In the genomic region with DNA sequence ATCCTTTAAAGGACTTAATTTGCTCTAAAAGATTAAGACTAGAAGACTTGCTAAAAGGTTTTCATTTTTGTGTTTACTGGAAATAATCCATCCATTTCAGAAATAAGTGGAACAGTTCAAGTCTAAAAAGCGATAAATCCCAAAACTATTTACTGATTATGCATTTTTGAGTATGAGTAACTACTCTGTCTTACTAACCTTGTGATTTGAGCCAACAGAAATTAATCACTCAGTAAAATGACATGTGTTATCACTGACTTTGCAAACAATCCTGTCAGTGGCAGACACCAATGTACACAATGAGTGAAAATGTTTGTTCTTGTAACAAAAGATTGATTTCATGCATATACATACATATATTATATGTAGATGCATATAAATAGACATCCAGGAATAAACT, we compare ENCODE assay signal across 1 cellular context.
TF ChIP-seq lines count a peak whose summit lies in the region.

No MANE protein-coding gene starts in this region.

TF ChIP-seq in HepG2, 621 proteins besides CTCF, POLR2A, EP300 and RAD21 (continued from another document):
- TF ChIP-seq, protein P1, sequence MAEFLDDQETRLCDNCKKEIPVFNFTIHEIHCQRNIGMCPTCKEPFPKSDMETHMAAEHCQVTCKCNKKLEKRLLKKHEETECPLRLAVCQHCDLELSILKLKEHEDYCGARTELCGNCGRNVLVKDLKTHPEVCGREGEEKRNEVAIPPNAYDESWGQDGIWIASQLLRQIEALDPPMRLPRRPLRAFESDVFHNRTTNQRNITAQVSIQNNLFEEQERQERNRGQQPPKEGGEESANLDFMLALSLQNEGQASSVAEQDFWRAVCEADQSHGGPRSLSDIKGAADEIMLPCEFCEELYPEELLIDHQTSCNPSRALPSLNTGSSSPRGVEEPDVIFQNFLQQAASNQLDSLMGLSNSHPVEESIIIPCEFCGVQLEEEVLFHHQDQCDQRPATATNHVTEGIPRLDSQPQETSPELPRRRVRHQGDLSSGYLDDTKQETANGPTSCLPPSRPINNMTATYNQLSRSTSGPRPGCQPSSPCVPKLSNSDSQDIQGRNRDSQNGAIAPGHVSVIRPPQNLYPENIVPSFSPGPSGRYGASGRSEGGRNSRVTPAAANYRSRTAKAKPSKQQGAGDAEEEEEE (CRISPR knock-in tag; IDR thresholded peaks at IDR 0.05; ENCODE audit: borderline replicate concordance): no peak
- TF ChIP-seq SKI (IDR thresholded peaks at IDR 0.05; ENCODE audit: partially characterized antibody): peak; percentile 19
